Comparison of ENCODE assay signal across 1 cellular context in the genomic region with DNA sequence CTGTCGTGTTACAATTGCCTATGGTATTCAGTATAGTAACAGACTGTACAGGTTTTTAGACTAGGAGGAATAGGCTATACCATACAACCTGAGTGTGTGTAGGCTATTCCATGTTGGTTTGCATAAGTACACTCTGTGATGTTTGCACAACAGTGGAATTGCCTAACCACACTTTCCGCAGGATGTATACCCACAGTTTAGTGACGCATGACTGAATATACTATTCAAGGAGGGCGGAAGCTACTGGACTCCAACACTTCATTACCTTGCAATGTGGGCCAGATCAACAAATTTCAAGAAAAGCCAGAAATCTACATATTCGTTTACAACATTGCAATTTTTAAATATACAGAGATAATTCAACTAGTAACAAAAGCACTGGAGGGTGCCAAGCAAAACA.
A peak's percentile ranks its signal among the peaks of the same experiment; 100 is the strongest.
TF ChIP-seq lines count a peak whose summit lies in the region.

No MANE protein-coding gene starts in this region.

TF ChIP-seq in HepG2, 621 proteins besides CTCF, POLR2A, EP300 and RAD21 (continued from another document):
- TF ChIP-seq, protein P1, sequence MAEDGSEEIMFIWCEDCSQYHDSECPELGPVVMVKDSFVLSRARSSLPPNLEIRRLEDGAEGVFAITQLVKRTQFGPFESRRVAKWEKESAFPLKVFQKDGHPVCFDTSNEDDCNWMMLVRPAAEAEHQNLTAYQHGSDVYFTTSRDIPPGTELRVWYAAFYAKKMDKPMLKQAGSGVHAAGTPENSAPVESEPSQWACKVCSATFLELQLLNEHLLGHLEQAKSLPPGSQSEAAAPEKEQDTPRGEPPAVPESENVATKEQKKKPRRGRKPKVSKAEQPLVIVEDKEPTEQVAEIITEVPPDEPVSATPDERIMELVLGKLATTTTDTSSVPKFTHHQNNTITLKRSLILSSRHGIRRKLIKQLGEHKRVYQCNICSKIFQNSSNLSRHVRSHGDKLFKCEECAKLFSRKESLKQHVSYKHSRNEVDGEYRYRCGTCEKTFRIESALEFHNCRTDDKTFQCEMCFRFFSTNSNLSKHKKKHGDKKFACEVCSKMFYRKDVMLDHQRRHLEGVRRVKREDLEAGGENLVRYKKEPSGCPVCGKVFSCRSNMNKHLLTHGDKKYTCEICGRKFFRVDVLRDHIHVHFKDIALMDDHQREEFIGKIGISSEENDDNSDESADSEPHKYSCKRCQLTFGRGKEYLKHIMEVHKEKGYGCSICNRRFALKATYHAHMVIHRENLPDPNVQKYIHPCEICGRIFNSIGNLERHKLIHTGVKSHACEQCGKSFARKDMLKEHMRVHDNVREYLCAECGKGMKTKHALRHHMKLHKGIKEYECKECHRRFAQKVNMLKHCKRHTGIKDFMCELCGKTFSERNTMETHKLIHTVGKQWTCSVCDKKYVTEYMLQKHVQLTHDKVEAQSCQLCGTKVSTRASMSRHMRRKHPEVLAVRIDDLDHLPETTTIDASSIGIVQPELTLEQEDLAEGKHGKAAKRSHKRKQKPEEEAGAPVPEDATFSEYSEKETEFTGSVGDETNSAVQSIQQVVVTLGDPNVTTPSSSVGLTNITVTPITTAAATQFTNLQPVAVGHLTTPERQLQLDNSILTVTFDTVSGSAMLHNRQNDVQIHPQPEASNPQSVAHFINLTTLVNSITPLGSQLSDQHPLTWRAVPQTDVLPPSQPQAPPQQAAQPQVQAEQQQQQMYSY (CRISPR knock-in tag; IDR thresholded peaks at IDR 0.05), result no peak
- TF ChIP-seq, protein P2, sequence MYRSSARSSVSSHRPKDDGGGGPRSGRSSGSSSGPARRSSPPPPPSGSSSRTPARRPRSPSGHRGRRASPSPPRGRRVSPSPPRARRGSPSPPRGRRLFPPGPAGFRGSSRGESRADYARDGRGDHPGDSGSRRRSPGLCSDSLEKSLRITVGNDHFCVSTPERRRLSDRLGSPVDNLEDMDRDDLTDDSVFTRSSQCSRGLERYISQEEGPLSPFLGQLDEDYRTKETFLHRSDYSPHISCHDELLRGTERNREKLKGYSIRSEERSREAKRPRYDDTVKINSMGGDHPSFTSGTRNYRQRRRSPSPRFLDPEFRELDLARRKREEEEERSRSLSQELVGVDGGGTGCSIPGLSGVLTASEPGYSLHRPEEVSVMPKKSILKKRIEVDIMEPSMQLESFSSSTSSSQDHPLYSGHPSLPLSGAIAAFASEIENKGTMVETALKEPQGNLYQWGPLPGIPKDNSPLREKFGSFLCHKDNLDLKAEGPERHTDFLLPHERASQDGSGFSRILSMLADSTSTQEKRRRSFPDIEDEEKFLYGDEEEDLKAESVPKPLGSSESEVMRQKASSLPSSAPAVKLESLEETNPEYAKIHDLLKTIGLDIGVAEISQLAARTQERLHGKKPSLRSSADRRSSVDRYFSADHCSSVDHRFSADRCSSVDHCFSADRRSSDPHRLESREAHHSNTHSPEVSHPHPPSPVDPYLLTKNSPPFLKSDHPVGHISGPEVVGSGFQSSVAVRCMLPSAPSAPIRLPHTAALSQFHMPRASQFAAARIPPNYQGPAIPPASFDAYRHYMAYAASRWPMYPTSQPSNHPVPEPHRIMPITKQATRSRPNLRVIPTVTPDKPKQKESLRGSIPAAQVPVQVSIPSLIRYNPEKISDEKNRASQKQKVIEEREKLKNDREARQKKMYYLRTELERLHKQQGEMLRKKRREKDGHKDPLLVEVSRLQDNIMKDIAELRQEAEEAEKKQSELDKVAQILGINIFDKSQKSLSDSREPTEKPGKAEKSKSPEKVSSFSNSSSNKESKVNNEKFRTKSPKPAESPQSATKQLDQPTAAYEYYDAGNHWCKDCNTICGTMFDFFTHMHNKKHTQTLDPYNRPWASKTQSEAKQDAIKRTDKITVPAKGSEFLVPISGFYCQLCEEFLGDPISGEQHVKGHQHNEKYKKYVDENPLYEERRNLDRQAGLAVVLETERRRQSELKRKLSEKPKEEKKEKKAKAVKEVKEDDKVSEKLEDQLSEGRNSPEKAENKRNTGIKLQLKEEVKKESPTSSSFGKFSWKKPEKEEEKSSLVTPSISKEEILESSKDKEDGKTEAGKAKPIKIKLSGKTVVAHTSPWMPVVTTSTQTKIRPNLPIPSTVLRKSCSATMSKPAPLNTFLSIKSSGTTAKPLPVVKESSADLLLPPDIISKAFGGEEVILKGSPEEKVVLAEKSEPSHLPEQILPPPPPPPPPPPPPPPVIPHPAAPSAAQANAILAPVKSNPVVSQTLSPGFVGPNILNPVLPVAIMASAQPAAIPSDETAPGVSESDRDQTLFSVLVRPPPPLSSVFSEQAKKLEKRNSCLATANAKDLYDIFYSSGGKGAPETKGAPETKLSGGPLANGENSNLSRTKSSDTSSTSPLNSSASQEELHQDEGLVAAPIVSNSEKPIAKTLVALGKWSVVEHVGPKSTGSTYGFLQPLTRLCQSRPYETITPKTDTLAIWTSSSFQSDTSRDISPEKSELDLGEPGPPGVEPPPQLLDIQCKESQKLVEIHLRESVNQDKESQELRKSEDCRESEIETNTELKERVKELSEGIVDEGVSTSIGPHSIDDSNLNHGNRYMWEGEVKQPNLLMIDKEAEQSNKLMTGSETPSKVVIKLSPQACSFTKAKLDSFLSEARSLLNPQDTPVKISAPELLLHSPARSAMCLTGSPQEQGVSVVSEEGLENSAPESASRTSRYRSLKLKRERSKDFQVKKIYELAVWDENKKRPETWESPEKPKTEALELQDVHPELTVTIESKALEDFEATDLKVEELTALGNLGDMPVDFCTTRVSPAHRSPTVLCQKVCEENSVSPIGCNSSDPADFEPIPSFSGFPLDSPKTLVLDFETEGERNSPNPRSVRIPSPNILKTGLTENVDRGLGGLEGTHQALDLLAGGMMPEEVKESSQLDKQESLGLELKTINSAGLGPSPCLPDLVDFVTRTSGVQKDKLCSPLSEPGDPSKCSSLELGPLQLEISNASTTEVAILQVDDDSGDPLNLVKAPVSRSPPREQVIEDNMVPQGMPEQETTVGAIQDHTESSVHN (CRISPR knock-in tag; IDR thresholded peaks at IDR 0.05), result no peak
- TF ChIP-seq KLF6 (CRISPR knock-in tag; IDR thresholded peaks at IDR 0.05) (no peak), ZNF329 (CRISPR knock-in tag; IDR thresholded peaks at IDR 0.05; ENCODE audit: low read depth) (no peak), ZNF672 (CRISPR knock-in tag; IDR thresholded peaks at IDR 0.05) (no peak), NFKB2 (CRISPR knock-in tag; IDR thresholded peaks at IDR 0.05; ENCODE audit: borderline replicate concordance) (no peak), FOSL2 (CRISPR knock-in tag; IDR thresholded peaks at IDR 0.05) (peak; percentile 64), ZNF841 (CRISPR knock-in tag; IDR thresholded peaks at IDR 0.05; ENCODE audit: borderline replicate concordance) (no peak), ZNF256 (CRISPR knock-in tag; conservative IDR thresholded peaks at IDR 0.05) (no peak), HNRNPL (IDR thresholded peaks at IDR 0.05; ENCODE audit: low read depth, low read length) (no peak), PTBP1 (IDR thresholded peaks at IDR 0.05; ENCODE audit: low read depth, low read length, poor library complexity, severe bottlenecking) (no peak), ZNF484 (CRISPR knock-in tag; IDR thresholded peaks at IDR 0.05; ENCODE audit: borderline replicate concordance, low read depth) (no peak), MEF2D (CRISPR knock-in tag; IDR thresholded peaks at IDR 0.05) (no peak), ZNF180 (CRISPR knock-in tag; IDR thresholded peaks at IDR 0.05; ENCODE audit: borderline replicate concordance, low read depth) (no peak), MTA1 (CRISPR knock-in tag; IDR thresholded peaks at IDR 0.05; ENCODE audit: borderline replicate concordance) (no peak), TP53 (CRISPR knock-in tag; conservative IDR thresholded peaks at IDR 0.05) (no peak), ZNF703 (CRISPR knock-in tag; IDR thresholded peaks at IDR 0.05; ENCODE audit: borderline replicate concordance) (no peak), REL (CRISPR knock-in tag; conservative IDR thresholded peaks at IDR 0.05) (no peak), PLRG1 (conservative IDR thresholded peaks at IDR 0.05) (no peak), ATRX (CRISPR knock-in tag; IDR thresholded peaks at IDR 0.05; ENCODE audit: borderline replicate concordance) (no peak), PCBP2 (optimal IDR thresholded peaks at IDR 0.05; ENCODE audit: low read depth, low read length, poor library complexity, severe bottlenecking) (no peak), CEBPB (IDR thresholded peaks at IDR 0.05; ENCODE audit: borderline replicate concordance, low read depth, low read length) (peak; percentile 89), SRSF9 (IDR thresholded peaks at IDR 0.05; ENCODE audit: borderline replicate concordance, insufficient read depth, low read depth, low read length, poor library complexity, severe bottlenecking) (no peak), POLR2AphosphoS2 (IDR thresholded peaks at IDR 0.05; ENCODE audit: low read depth, low read length) (no peak), ZNF331 (CRISPR knock-in tag; IDR thresholded peaks at IDR 0.05) (no peak)
- TF ChIP-seq, protein P3, sequence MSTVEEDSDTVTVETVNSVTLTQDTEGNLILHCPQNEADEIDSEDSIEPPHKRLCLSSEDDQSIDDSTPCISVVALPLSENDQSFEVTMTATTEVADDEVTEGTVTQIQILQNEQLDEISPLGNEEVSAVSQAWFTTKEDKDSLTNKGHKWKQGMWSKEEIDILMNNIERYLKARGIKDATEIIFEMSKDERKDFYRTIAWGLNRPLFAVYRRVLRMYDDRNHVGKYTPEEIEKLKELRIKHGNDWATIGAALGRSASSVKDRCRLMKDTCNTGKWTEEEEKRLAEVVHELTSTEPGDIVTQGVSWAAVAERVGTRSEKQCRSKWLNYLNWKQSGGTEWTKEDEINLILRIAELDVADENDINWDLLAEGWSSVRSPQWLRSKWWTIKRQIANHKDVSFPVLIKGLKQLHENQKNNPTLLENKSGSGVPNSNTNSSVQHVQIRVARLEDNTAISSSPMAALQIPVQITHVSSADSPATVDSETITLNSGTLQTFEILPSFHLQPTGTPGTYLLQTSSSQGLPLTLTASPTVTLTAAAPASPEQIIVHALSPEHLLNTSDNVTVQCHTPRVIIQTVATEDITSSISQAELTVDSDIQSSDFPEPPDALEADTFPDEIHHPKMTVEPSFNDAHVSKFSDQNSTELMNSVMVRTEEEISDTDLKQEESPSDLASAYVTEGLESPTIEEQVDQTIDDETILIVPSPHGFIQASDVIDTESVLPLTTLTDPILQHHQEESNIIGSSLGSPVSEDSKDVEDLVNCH (CRISPR knock-in tag; IDR thresholded peaks at IDR 0.05), result no peak
- TF ChIP-seq, protein P4, sequence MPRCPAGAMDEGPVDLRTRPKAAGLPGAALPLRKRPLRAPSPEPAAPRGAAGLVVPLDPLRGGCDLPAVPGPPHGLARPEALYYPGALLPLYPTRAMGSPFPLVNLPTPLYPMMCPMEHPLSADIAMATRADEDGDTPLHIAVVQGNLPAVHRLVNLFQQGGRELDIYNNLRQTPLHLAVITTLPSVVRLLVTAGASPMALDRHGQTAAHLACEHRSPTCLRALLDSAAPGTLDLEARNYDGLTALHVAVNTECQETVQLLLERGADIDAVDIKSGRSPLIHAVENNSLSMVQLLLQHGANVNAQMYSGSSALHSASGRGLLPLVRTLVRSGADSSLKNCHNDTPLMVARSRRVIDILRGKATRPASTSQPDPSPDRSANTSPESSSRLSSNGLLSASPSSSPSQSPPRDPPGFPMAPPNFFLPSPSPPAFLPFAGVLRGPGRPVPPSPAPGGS (CRISPR knock-in tag; IDR thresholded peaks at IDR 0.05), result no peak
- TF ChIP-seq, protein P5, sequence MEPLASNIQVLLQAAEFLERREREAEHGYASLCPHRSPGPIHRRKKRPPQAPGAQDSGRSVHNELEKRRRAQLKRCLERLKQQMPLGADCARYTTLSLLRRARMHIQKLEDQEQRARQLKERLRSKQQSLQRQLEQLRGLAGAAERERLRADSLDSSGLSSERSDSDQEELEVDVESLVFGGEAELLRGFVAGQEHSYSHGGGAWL (CRISPR knock-in tag; IDR thresholded peaks at IDR 0.05), result no peak
- TF ChIP-seq, protein P6, sequence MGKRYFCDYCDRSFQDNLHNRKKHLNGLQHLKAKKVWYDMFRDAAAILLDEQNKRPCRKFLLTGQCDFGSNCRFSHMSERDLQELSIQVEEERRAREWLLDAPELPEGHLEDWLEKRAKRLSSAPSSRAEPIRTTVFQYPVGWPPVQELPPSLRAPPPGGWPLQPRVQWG (CRISPR knock-in tag; IDR thresholded peaks at IDR 0.05; ENCODE audit: borderline replicate concordance, low read depth), result no peak
